8 cellular contexts compared by ENCODE assay signal in the genomic region with DNA sequence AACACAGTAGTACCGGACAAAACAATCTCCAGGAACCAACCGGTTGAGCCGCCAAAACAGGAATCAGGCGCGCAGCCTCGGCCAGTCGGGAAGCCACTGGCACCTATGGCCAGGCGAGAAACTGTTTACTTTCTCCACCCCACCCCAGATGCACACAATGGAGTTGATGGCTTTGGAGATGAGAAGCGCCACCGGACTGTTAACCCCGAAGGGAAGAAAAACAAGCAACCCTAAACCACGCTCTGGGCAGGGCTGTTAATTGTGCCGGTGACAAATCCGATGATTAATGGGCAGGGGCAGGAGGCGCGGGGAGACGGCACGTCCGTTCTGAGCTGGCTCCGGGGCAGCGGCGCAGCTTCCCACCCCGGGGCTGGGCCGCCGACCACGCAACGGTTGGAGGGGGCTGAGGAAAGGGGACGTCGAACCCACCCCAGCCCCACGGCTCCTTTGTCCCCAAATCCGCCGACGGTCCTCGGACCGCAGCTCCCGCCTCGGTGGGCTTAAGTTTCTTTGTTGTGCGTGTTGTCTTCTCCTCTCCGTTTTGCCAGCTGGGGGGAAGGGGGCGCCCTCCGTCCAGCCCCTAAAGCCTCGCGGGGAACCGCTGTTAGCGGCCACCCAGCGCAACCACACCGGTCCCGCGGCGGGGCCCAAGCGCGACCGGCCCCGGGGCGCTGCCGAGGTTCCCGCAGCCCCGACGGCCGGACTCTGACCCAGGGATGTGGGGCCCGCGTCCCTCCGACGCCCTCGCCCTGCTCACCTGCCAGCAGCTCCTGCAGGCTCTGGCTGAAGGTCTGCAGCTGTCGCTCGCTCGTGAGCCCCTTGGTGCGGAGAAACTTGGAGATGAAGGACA. TPM values are rescaled to one million over a fixed set of nuclear protein-coding genes. Genes with fewer than 3 reads are reported as not detected.
A peak's percentile ranks its signal among the peaks of the same experiment; 100 is the strongest.
DNase-seq lines count a peak whose midpoint lies in the region; ATAC-seq and TF ChIP-seq lines count a peak whose summit lies in the region.

No MANE protein-coding gene starts in this region.

- ATAC-seq in GM19455 (IDR thresholded peaks at IDR 0.05; ENCODE audit: unreplicated experiment) = peak; percentile 1
- no peak for ATAC-seq in HG02678 (IDR thresholded peaks at IDR 0.05; ENCODE audit: unreplicated experiment)

- TF ChIP-seq CTCF in BE2C (IDR thresholded peaks at IDR 0.05; ENCODE audit: low read depth, low read length) = no peak
- peak; percentile 23 for TF ChIP-seq CTCF in choroid plexus epithelial cell (conservative IDR thresholded peaks at IDR 0.05; ENCODE audit: low read depth, low read length)
- TF ChIP-seq CTCF in liver (IDR thresholded peaks at IDR 0.05; ENCODE audit: low read depth, low read length, missing input control) = no peak

- H3K9me3 ChIP-seq in BE2C = no peaks in the 10 kb centered on the region
- no peaks in the 10 kb centered on the region for H3K9me3 ChIP-seq in liver (ENCODE audit: control insufficient read depth in 4 of 4, low read length in 3 of 4)

- H3K36me3 ChIP-seq in BE2C = peaks cover 19% of the 10 kb centered on the region
- H3K36me3 ChIP-seq in liver (ENCODE audit: control insufficient read depth in 4 of 4, insufficient read depth in 3 of 4, low read depth in 1 of 4, low read length in 3 of 4) = peaks cover 0 to 19% (median 0%) of the 10 kb centered on the region in 4 donors

- H3K27me3 ChIP-seq in BE2C (no peaks in the 10 kb centered on the region), liver (ENCODE audit: control insufficient read depth in 4 of 4, insufficient read depth in 4 of 4, low read length in 3 of 4) (no peaks in the 10 kb centered on the region)

- H3K9ac ChIP-seq in liver (ENCODE audit: low read depth in 1 of 2, low read length in 2 of 2) = peak overlapping the region; percentile 96

- TF ChIP-seq RAD21 in liver (IDR thresholded peaks at IDR 0.05) = no peak

- WGBS in liver = under 1% methylated on average over 69 of the region's 69 CpGs

- H3K4me3 ChIP-seq in BE2C (ENCODE audit: low read depth, low read length) = peak overlapping the region; percentile 95
- H3K4me3 ChIP-seq in choroid plexus epithelial cell (ENCODE audit: low read depth, low read length) = peak overlapping the region; percentile 96
- H3K4me3 ChIP-seq in liver (ENCODE audit: low read depth in 1 of 3, low read length in 3 of 3) = peak overlapping the region; percentile 89 to 96 (median 94)

- H3K4me1 ChIP-seq in BE2C = no peaks in the 10 kb centered on the region
- peaks cover under 1 to 39% (median 2%) of the 10 kb centered on the region in 4 donors for H3K4me1 ChIP-seq in liver (ENCODE audit: control insufficient read depth in 4 of 4, insufficient read depth in 4 of 4, low read length in 3 of 4)

- DNase-seq in BE2C (peak; percentile 58), NCI-H2029 (lab: John Stamatoyannopoulos, UW) (peak; percentile 73), choroid plexus epithelial cell (ENCODE audit: low read depth) (no peak)
- DNase-seq in activated CD4-positive, alpha-beta T cell treated with anti-CD3 and anti-CD28 coated beads for 24 hours (ENCODE audit: low read depth in 2 of 2) = peak; percentile 25 to 34
- DNase-seq in stimulated activated CD4-positive, alpha-beta T cell treated with anti-CD3 and anti-CD28 coated beads, Interleukin-4, amount 100 ng/mL, for 1 hour = peak; percentile 48

- peak overlapping the region; percentile 99 to 100 for H3K27ac ChIP-seq in liver (ENCODE audit: low read depth in 1 of 2, low read length in 2 of 2)

TF ChIP-seq in liver, 16 proteins besides CTCF, POLR2A, EP300 and RAD21:
- TF ChIP-seq SP1 (IDR thresholded peaks at IDR 0.05) (no peak), FOXA2 (IDR thresholded peaks at IDR 0.05) (no peak), JUND (IDR thresholded peaks at IDR 0.05) (no peak), NR2F2 (IDR thresholded peaks at IDR 0.05) (no peak)
- TF ChIP-seq, protein P1, sequence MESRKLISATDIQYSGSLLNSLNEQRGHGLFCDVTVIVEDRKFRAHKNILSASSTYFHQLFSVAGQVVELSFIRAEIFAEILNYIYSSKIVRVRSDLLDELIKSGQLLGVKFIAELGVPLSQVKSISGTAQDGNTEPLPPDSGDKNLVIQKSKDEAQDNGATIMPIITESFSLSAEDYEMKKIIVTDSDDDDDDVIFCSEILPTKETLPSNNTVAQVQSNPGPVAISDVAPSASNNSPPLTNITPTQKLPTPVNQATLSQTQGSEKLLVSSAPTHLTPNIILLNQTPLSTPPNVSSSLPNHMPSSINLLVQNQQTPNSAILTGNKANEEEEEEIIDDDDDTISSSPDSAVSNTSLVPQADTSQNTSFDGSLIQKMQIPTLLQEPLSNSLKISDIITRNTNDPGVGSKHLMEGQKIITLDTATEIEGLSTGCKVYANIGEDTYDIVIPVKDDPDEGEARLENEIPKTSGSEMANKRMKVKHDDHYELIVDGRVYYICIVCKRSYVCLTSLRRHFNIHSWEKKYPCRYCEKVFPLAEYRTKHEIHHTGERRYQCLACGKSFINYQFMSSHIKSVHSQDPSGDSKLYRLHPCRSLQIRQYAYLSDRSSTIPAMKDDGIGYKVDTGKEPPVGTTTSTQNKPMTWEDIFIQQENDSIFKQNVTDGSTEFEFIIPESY (IDR thresholded peaks at IDR 0.05) = no peak

RNA-seq across cellular contexts. Expression of gene BTG1, which starts 0.8 kb away (rescaled TPM):
- polyA plus RNA-seq in BE2C (2012; ENCODE audit: insufficient read depth, insufficient read length, low read depth) = 51.7 TPM
- total RNA-seq in liver = 10 to 100 TPM; 16.4 to 41.4 TPM
- polyA plus RNA-seq in liver = 100 to 1,000 TPM in 1 of 2 donors, 10 to 100 TPM in 1; 13.7 to 107 TPM
